17 cellular contexts compared by ENCODE assay signal in genomic region chr10:80137031-80137712, GRCh38. TPM values are rescaled to one million over a fixed set of nuclear protein-coding genes. Genes with fewer than 3 reads are reported as not detected.
DNase-seq lines count a peak whose midpoint lies in the region; ATAC-seq and TF ChIP-seq lines count a peak whose summit lies in the region.
"Had no signal": no experiment of that assay in that cellular context is flagged by ENCODE, and none has a peak within 500 bp of the region (broad histone marks: within the 10 kb centered on the region; RNA-seq: fewer than 3 reads in every experiment).

No MANE protein-coding gene starts in this region.

- peaks cover 3% of the 10 kb centered on the region for H3K4me1 Mint-ChIP-seq in activated naive CD8-positive, alpha-beta T cell treated with anti-CD3 and anti-CD28 coated beads for 36 hours
- H3K4me1 Mint-ChIP-seq in activated naive CD8-positive, alpha-beta T cell treated with anti-CD3 and anti-CD28 coated beads, Interleukin-2, amount 50 U/mL, for 24 hours: no peaks in the 10 kb centered on the region
- H3K4me1 Mint-ChIP-seq in nephron (peaks cover 50% of the 10 kb centered on the region), GM23338 (peaks cover 15% of the 10 kb centered on the region)

- H3K27me3 ChIP-seq in upper lobe of right lung: peaks cover 16% of the 10 kb centered on the region
- H3K27me3 ChIP-seq in GM23338 (ENCODE audit: insufficient read depth): peaks cover 18% of the 10 kb centered on the region

- intact Hi-C loops in upper lobe of right lung (cut with DNase I): no loop called here

- H3F3A ChIP-seq in GM23338 (replicated peaks; ENCODE audit: low read depth): no peaks in the 10 kb centered on the region

- no peaks in the 10 kb centered on the region for H3K36me3 ChIP-seq in upper lobe of right lung
- no peaks in the 10 kb centered on the region for H3K36me3 ChIP-seq in GM23338 (ENCODE audit: insufficient read depth)

- peak overlapping the region; percentile 23 for H3K27ac Mint-ChIP-seq in activated naive CD8-positive, alpha-beta T cell treated with anti-CD3 and anti-CD28 coated beads for 36 hours
- no peak overlapping the region for H3K27ac Mint-ChIP-seq in activated naive CD8-positive, alpha-beta T cell treated with anti-CD3 and anti-CD28 coated beads, Interleukin-2, amount 50 U/mL, for 24 hours
- peak overlapping the region; percentile 86 to 99 (median 97) for H3K27ac Mint-ChIP-seq in nephron
- no peak overlapping the region for H3K27ac Mint-ChIP-seq in GM23338
- H3K27ac Mint-ChIP-seq: activated CD4-positive, alpha-beta T cell treated with anti-CD3 and anti-CD28 coated beads for 36 hours; dendritic cell treated with granulocyte-macrophage colony-stimulating factor and Interleukin-4, amounts not matched to agents 40 ng/mL and 50 ng/mL, for 4 days had no signal

- H3K9me3 ChIP-seq in upper lobe of right lung: no peaks in the 10 kb centered on the region

- peaks cover 24% of the 10 kb centered on the region for H3K27me3 Mint-ChIP-seq in activated naive CD8-positive, alpha-beta T cell treated with anti-CD3 and anti-CD28 coated beads for 36 hours
- H3K27me3 Mint-ChIP-seq in activated naive CD8-positive, alpha-beta T cell treated with anti-CD3 and anti-CD28 coated beads, Interleukin-2, amount 50 U/mL, for 24 hours: peaks cover 25% of the 10 kb centered on the region
- peaks cover 14% of the 10 kb centered on the region for H3K27me3 Mint-ChIP-seq in nephron (ENCODE audit: low read depth)
- peaks cover 20% of the 10 kb centered on the region for H3K27me3 Mint-ChIP-seq in GM23338 (ENCODE audit: insufficient read depth, low read depth, poor library complexity)

- TF ChIP-seq CTCF in fibroblast of pulmonary artery (IDR thresholded peaks at IDR 0.05; ENCODE audit: low read length, missing control alignments) (no peak), nephron (IDR thresholded peaks at IDR 0.05; ENCODE audit: unreplicated experiment in 3 of 3) (no peak), upper lobe of right lung (IDR thresholded peaks at IDR 0.05) (no peak), GM23338 (conservative IDR thresholded peaks at IDR 0.05; ENCODE audit: low read depth in 2 of 2) (no peak)

- no peak overlapping the region for H2AFZ ChIP-seq in GM23338

- H3K9me3 Mint-ChIP-seq in activated naive CD8-positive, alpha-beta T cell treated with anti-CD3 and anti-CD28 coated beads for 36 hours: no peaks in the 10 kb centered on the region
- H3K9me3 Mint-ChIP-seq in activated naive CD8-positive, alpha-beta T cell treated with anti-CD3 and anti-CD28 coated beads, Interleukin-2, amount 50 U/mL, for 24 hours: no peaks in the 10 kb centered on the region
- H3K9me3 Mint-ChIP-seq in nephron (no peaks in the 10 kb centered on the region), GM23338 (no peaks in the 10 kb centered on the region)
- H3K9me3 Mint-ChIP-seq: dendritic cell treated with granulocyte-macrophage colony-stimulating factor and Interleukin-4, amounts not matched to agents 40 ng/mL and 50 ng/mL, for 4 days had no signal

- no peak for ATAC-seq in activated naive CD8-positive, alpha-beta T cell treated with anti-CD3 and anti-CD28 coated beads, Interleukin-2, amount 50 U/mL, for 24 hours
- peak; percentile 7 for ATAC-seq in upper lobe of right lung
- no peak for ATAC-seq in GM23338
- ATAC-seq in HG03565 (IDR thresholded peaks at IDR 0.05; ENCODE audit: unreplicated experiment): no peak
- ATAC-seq: activated CD4-positive, alpha-beta T cell treated with anti-CD3 and anti-CD28 coated beads for 36 hours had no signal

- peak overlapping the region; percentile 61 for H3K27ac ChIP-seq in upper lobe of right lung
- H3K27ac ChIP-seq in GM23338 (ENCODE audit: low read depth): no peak overlapping the region

- H3K79me2 ChIP-seq in GM23338 (replicated peaks; ENCODE audit: insufficient read depth): no peaks in the 10 kb centered on the region

- no peaks in the 10 kb centered on the region for H3K9me2 ChIP-seq in GM23338 (ENCODE audit: insufficient read depth)

- no peaks in the 10 kb centered on the region for H3K36me3 Mint-ChIP-seq in activated naive CD8-positive, alpha-beta T cell treated with anti-CD3 and anti-CD28 coated beads for 36 hours
- H3K36me3 Mint-ChIP-seq in activated naive CD8-positive, alpha-beta T cell treated with anti-CD3 and anti-CD28 coated beads, Interleukin-2, amount 50 U/mL, for 24 hours (ENCODE audit: low read depth): no peaks in the 10 kb centered on the region
- H3K36me3 Mint-ChIP-seq in nephron (ENCODE audit: low read depth): no peaks in the 10 kb centered on the region
- H3K36me3 Mint-ChIP-seq in GM23338 (ENCODE audit: low read depth): no peaks in the 10 kb centered on the region

- peaks cover 11% of the 10 kb centered on the region for H3K4me1 ChIP-seq in upper lobe of right lung
- peaks cover 4% of the 10 kb centered on the region; the same call in 1 of the 2 replicates for H3K4me1 ChIP-seq in GM23338 (ENCODE audit: insufficient read depth)

- DNase-seq in activated naive CD8-positive, alpha-beta T cell treated with anti-CD3 and anti-CD28 coated beads for 36 hours: no peak
- DNase-seq in activated naive CD8-positive, alpha-beta T cell treated with anti-CD3 and anti-CD28 coated beads, Interleukin-2, amount 50 U/mL, for 24 hours: no peak
- DNase-seq in fibroblast of pulmonary artery (ENCODE audit: low read depth) (peak; percentile 62), upper lobe of right lung (no peak), DMS53 (lab: John Stamatoyannopoulos, UW) (no peak), GM23338 (ENCODE audit: low spot score) (no peak)
- DNase-seq: activated CD4-positive, alpha-beta T cell treated with anti-CD3 and anti-CD28 coated beads for 36 hours; hippocampal formation; NCI-H1092 treated with DMSO at 0.1 percent for 48 hours; NCI-H524 treated with DMSO at 0.1 percent for 48 hours; stimulated activated CD4-positive, alpha-beta T cell treated with anti-CD3 and anti-CD28 coated beads, Interleukin-15, amount 100 ng/mL, for 24 hours had no signal

- no peak overlapping the region for H3K4me3 Mint-ChIP-seq in activated naive CD8-positive, alpha-beta T cell treated with anti-CD3 and anti-CD28 coated beads for 36 hours
- no peak overlapping the region for H3K4me3 Mint-ChIP-seq in activated naive CD8-positive, alpha-beta T cell treated with anti-CD3 and anti-CD28 coated beads, Interleukin-2, amount 50 U/mL, for 24 hours
- H3K4me3 Mint-ChIP-seq in nephron (peak overlapping the region in 2 of 3 experiments; percentile 40 to 49), GM23338 (no peak overlapping the region)
- H3K4me3 Mint-ChIP-seq: activated CD4-positive, alpha-beta T cell treated with anti-CD3 and anti-CD28 coated beads for 36 hours; dendritic cell treated with granulocyte-macrophage colony-stimulating factor and Interleukin-4, amounts not matched to agents 40 ng/mL and 50 ng/mL, for 4 days had no signal

- no peak overlapping the region for H3K4me3 ChIP-seq in fibroblast of pulmonary artery (replicated peaks; ENCODE audit: low read depth, low read length)
- H3K4me3 ChIP-seq in upper lobe of right lung: no peak overlapping the region
- H3K4me3 ChIP-seq in GM23338: no peak overlapping the region

- H4K20me1 ChIP-seq in GM23338 (replicated peaks; ENCODE audit: insufficient read depth): no peaks in the 10 kb centered on the region

- H3K4me2 ChIP-seq in GM23338: no peak overlapping the region

TF ChIP-seq in GM23338, 12 proteins besides CTCF, POLR2A, EP300 and RAD21 (continues in another document):
- TF ChIP-seq, protein P1, sequence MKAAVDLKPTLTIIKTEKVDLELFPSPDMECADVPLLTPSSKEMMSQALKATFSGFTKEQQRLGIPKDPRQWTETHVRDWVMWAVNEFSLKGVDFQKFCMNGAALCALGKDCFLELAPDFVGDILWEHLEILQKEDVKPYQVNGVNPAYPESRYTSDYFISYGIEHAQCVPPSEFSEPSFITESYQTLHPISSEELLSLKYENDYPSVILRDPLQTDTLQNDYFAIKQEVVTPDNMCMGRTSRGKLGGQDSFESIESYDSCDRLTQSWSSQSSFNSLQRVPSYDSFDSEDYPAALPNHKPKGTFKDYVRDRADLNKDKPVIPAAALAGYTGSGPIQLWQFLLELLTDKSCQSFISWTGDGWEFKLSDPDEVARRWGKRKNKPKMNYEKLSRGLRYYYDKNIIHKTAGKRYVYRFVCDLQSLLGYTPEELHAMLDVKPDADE (IDR thresholded peaks at IDR 0.05): no peak
- TF ChIP-seq CREB1 (CRISPR knock-in tag; IDR thresholded peaks at IDR 0.05; ENCODE audit: low read depth): no peak

RNA-seq across cellular contexts. Expression of gene PLAC9, which starts 4.6 kb away (rescaled TPM):
- not detected for total RNA-seq in activated naive CD8-positive, alpha-beta T cell treated with anti-CD3 and anti-CD28 coated beads for 36 hours
- 24.1 TPM for total RNA-seq in upper lobe of right lung
- 0.89 and 1.1 TPM in 2 replicates for total RNA-seq in GM23338 (2014; rRNA removed; shearing (Covaris generic))
- polyA plus RNA-seq in GM23338 (2016; fragmentation: Nextera tagmentation; extraction: Ambion mirVana): 11.0 and 14.4 TPM in 2 replicates
- total RNA-seq: A673; activated CD4-positive, alpha-beta T cell treated with anti-CD3 and anti-CD28 coated beads for 36 hours; HT-29; SK-MEL-5 had no signal

RNA-seq across cellular contexts. Expression of gene TMEM254, which starts 58.7 kb away (rescaled TPM):
- total RNA-seq in activated naive CD8-positive, alpha-beta T cell treated with anti-CD3 and anti-CD28 coated beads for 36 hours: 10 to 100 TPM; 11.1 to 14.7 TPM
- total RNA-seq in upper lobe of right lung: 17.6 TPM
- total RNA-seq in GM23338 (2014; rRNA removed; shearing (Covaris generic)): 21.1 and 21.2 TPM in 2 replicates
- 21.1 and 21.5 TPM in 2 replicates for polyA plus RNA-seq in GM23338 (2016; fragmentation: Nextera tagmentation; extraction: Ambion mirVana)

Comparison
In these comparisons a context has a peak if more than half of its experiments do, and no peak if none do; other contexts are left out.
1. H3K27ac Mint-ChIP-seq: peak in activated naive CD8-positive, alpha-beta T cell treated with anti-CD3 and anti-CD28 coated beads for 36 hours (single experiment) and nephron (3 of 3); none in activated naive CD8-positive, alpha-beta T cell treated with anti-CD3 and anti-CD28 coated beads, Interleukin-2, amount 50 U/mL, for 24 hours (single experiment) and GM23338 (single experiment).
2. H3K4me3 Mint-ChIP-seq: peak in nephron (2 of 3); none in activated naive CD8-positive, alpha-beta T cell treated with anti-CD3 and anti-CD28 coated beads for 36 hours (single experiment), activated naive CD8-positive, alpha-beta T cell treated with anti-CD3 and anti-CD28 coated beads, Interleukin-2, amount 50 U/mL, for 24 hours (single experiment) and GM23338 (single experiment).
3. RNA of gene PLAC9, which starts 4.6 kb away (total RNA-seq): 24.1 TPM in upper lobe of right lung (single experiment); 0.89 to 1.1 TPM in GM23338 and not detected in activated naive CD8-positive, alpha-beta T cell treated with anti-CD3 and anti-CD28 coated beads for 36 hours; every median in the first group is over 10 times any median in the second.